In genomic region chr10:88006261-88006660, GRCh38 we compare ENCODE assay signal across 28 cellular contexts.
"Had no signal": no experiment of that assay in that cellular context is flagged by ENCODE, and none has a peak within 500 bp of the region (broad histone marks: within the 10 kb centered on the region; RNA-seq: fewer than 3 reads in every experiment).

No MANE protein-coding gene starts in this region.

- ATAC-seq: effector memory CD8-positive, alpha-beta T cell; esophagus mucosa; gastrocnemius medialis; heart right ventricle; left cardiac atrium; left lung; left ventricle myocardium superior; lower lobe of right lung; mucosa of descending colon; natural killer cell had no signal

- H3K36me3 ChIP-seq: esophagus squamous epithelium, gastrocnemius medialis, heart right ventricle, left lung, lower lobe of right lung had no signal

- H3K9me3 Mint-ChIP-seq: effector memory CD8-positive, alpha-beta T cell; endodermal cell; natural killer cell had no signal

- DNase-seq: cortex of kidney; effector CD8-positive, alpha-beta T cell; effector memory CD8-positive, alpha-beta T cell; erythroblast; esophagus squamous epithelium; foreskin fibroblast; foreskin melanocyte; gastrocnemius medialis; glutamatergic neuron; head of caudate nucleus; heart right ventricle; hippocampal formation; left cardiac atrium; left lung; left ventricle myocardium superior; lower lobe of right lung; mesenchymal stem cell; mucosa of descending colon; naive B cell; natural killer cell had no signal

- H3K4me3 Mint-ChIP-seq: dendritic cell treated with granulocyte-macrophage colony-stimulating factor and Interleukin-4, amounts not matched to agents 40 ng/mL and 50 ng/mL, for 4 days; effector memory CD8-positive, alpha-beta T cell; endodermal cell; mesothelial cell of epicardium; naive B cell; natural killer cell had no signal

- H3K4me1 ChIP-seq: esophagus squamous epithelium, gastrocnemius medialis, left lung, lower lobe of right lung had no signal

- H3K4me1 Mint-ChIP-seq: mesothelial cell of epicardium, naive B cell, natural killer cell had no signal

- FAIRE-seq: endometrium, islet of Langerhans, keratinocyte had no signal

- H3K4me3 ChIP-seq: esophagus squamous epithelium, gastrocnemius medialis, heart right ventricle, left lung, lower lobe of right lung, mucosa of descending colon had no signal

- H3K27me3 ChIP-seq: esophagus squamous epithelium, gastrocnemius medialis, heart right ventricle, left lung had no signal

- H3K9me3 ChIP-seq: esophagus squamous epithelium, gastrocnemius medialis, left lung, lower lobe of right lung, mucosa of descending colon had no signal

- H3K27me3 Mint-ChIP-seq: dendritic cell treated with granulocyte-macrophage colony-stimulating factor and Interleukin-4, amounts not matched to agents 40 ng/mL and 50 ng/mL, for 4 days; effector memory CD8-positive, alpha-beta T cell; naive B cell had no signal

- H3K27ac Mint-ChIP-seq: dendritic cell treated with granulocyte-macrophage colony-stimulating factor and Interleukin-4, amounts not matched to agents 40 ng/mL and 50 ng/mL, for 4 days; effector memory CD8-positive, alpha-beta T cell; endodermal cell; mesothelial cell of epicardium; naive B cell; natural killer cell had no signal

- H3K27ac ChIP-seq: epithelial cell of prostate, esophagus squamous epithelium, gastrocnemius medialis, heart right ventricle, left lung, lower lobe of right lung had no signal

- H3K36me3 Mint-ChIP-seq: mesothelial cell of epicardium, naive B cell, natural killer cell had no signal
